11 cellular contexts compared by ENCODE assay signal in genomic region chr4:6658204-6658585, GRCh38. TPM values are rescaled to one million over a fixed set of nuclear protein-coding genes. Genes with fewer than 3 reads are reported as not detected.
DNase-seq lines count a peak whose midpoint lies in the region; ATAC-seq and TF ChIP-seq lines count a peak whose summit lies in the region.
"Had no signal": no experiment of that assay in that cellular context is flagged by ENCODE, and none has a peak within 500 bp of the region (broad histone marks: within the 10 kb centered on the region; RNA-seq: fewer than 3 reads in every experiment).

No MANE protein-coding gene starts in this region.

- WGBS in esophagus muscularis mucosa, result 93% methylated on average over 7 of the region's 7 CpGs

- intact Hi-C loops in Right ventricle myocardium inferior (cut with DNase I) (no loop called here), cardiac septum (cut with DNase I) (no loop called here), esophagus muscularis mucosa (cut with DNase I) (loop anchor here (2.0 kb wide), 1 partner anchor 17 kb away; the partner anchor contains the start of gene MRFAP1)

- H3K36me3 ChIP-seq in esophagus muscularis mucosa, result no peaks in the 10 kb centered on the region
- H3K36me3 ChIP-seq in osteoblast (ENCODE audit: insufficient read depth, low read length), result no peaks in the 10 kb centered on the region

- peaks cover 2% of the 10 kb centered on the region for H4K20me1 ChIP-seq in osteoblast (ENCODE audit: insufficient read depth, low read length)

- H3K9me3 ChIP-seq in esophagus muscularis mucosa (no peaks in the 10 kb centered on the region), osteoblast (ENCODE audit: low read depth, low read length) (no peaks in the 10 kb centered on the region)

- H3K4me1 ChIP-seq in esophagus muscularis mucosa (peaks cover 10 to 17% (median 16%) of the 10 kb centered on the region in 4 donors), osteoblast (ENCODE audit: insufficient read depth, low read length) (peaks cover 9% of the 10 kb centered on the region)

- peak overlapping the region; percentile 71 to 79 (median 76) for H3K27ac ChIP-seq in esophagus muscularis mucosa (replicated peaks in 1 of 4)
- H3K27ac ChIP-seq in osteoblast (ENCODE audit: low read depth, low read length), result no peak overlapping the region
- H3K27ac ChIP-seq: C4-2B had no signal

- peak; percentile 45 for ATAC-seq in Right ventricle myocardium inferior
- ATAC-seq: PC-3 had no signal

- H2AFZ ChIP-seq in osteoblast (ENCODE audit: low read length), result peak overlapping the region; percentile 76

- TF ChIP-seq CTCF in esophagus muscularis mucosa (IDR thresholded peaks at IDR 0.05) (no peak), osteoblast (IDR thresholded peaks at IDR 0.05; ENCODE audit: extremely low read depth, low read depth, low read length) (no peak), GM10266 (IDR thresholded peaks at IDR 0.05; ENCODE audit: control insufficient read depth, insufficient read depth, low read depth, missing control alignments) (no peak)

- peak overlapping the region; percentile 72 for H3K4me2 ChIP-seq in osteoblast (ENCODE audit: insufficient read depth, low read length)

- peak overlapping the region; percentile 52 to 58 (median 56) for H3K4me3 ChIP-seq in esophagus muscularis mucosa
- H3K4me3 ChIP-seq in osteoblast (ENCODE audit: insufficient read depth, low read length), result peak overlapping the region; percentile 62

- no peaks in the 10 kb centered on the region for H3K27me3 ChIP-seq in esophagus muscularis mucosa
- peaks cover 10% of the 10 kb centered on the region for H3K27me3 ChIP-seq in osteoblast (ENCODE audit: insufficient read depth, low read length)

- TF ChIP-seq EP300 in esophagus muscularis mucosa (IDR thresholded peaks at IDR 0.05), result no peak

- DNase-seq in Right ventricle myocardium inferior (ENCODE audit: missing footprints) (no peak), cardiac septum (ENCODE audit: low spot score) (no peak), esophagus muscularis mucosa (ENCODE audit: extremely low spot score) (no peak), osteoblast (ENCODE audit: insufficient read length, low spot score, missing footprints) (no peak), GM10266 (ENCODE audit: extremely low spot score) (no peak), NCI-H526 treated with DMSO at 0.1 percent for 48 hours (lab: John Stamatoyannopoulos, UW) (no peak), dedifferentiated amniotic fluid mesenchymal stem cell (ENCODE audit: extremely low spot score) (no peak)
- DNase-seq in stimulated activated CD4-positive, alpha-beta T cell treated with anti-CD3 and anti-CD28 coated beads, Interleukin-2, amount 100 ng/mL, for 48 hours, result no peak
- DNase-seq: NCI-H1417 treated with DMSO at 0.1 percent for 48 hours, PC-3 had no signal

- TF ChIP-seq POLR2A in esophagus muscularis mucosa (IDR thresholded peaks at IDR 0.05; ENCODE audit: low read depth), result no peak

- no peaks in the 10 kb centered on the region for H3K79me2 ChIP-seq in osteoblast (ENCODE audit: insufficient read depth, low read length)

RNA-seq across cellular contexts. Expression of gene MRFAP1, which starts 17.7 kb away (rescaled TPM):
- 234 TPM for total RNA-seq in Right ventricle myocardium inferior
- 262 TPM for total RNA-seq in cardiac septum
- 100 to 1,000 TPM; 155 to 331 (median 234) TPM for total RNA-seq in esophagus muscularis mucosa
- total RNA-seq in osteoblast, result 94.1 and 95.2 TPM in 2 replicates

RNA-seq across cellular contexts. Expression of gene S100P, which starts 35.5 kb away (rescaled TPM):
- total RNA-seq in Right ventricle myocardium inferior (not detected), cardiac septum (2.8 TPM), esophagus muscularis mucosa (under 1 TPM in 1 of 4 donors, not detected in 3; 0.99 TPM), osteoblast (0.29 and 0.36 TPM in 2 replicates)

RNA-seq across cellular contexts. Expression of gene MRFAP1L1, which starts 51.5 kb away (rescaled TPM):
- total RNA-seq in Right ventricle myocardium inferior (41.7 TPM), cardiac septum (48.6 TPM), esophagus muscularis mucosa (10 to 100 TPM; 55.2 to 60.0 (median 57.0) TPM), osteoblast (38.0 and 39.2 TPM in 2 replicates)

RNA-seq across cellular contexts. Expression of gene BLOC1S4, which starts 57.8 kb away (rescaled TPM):
- total RNA-seq in Right ventricle myocardium inferior (6.0 TPM), cardiac septum (7.5 TPM), esophagus muscularis mucosa (10 to 100 TPM; 15.8 to 21.9 (median 17.9) TPM), osteoblast (10.0 and 10.9 TPM in 2 replicates)
